ENCODE assay signal across 8 cellular contexts in genomic region chr19:11268783-11269267, GRCh38. TPM values are rescaled to one million over a fixed set of nuclear protein-coding genes. Genes with fewer than 3 reads are reported as not detected.
DNase-seq lines count a peak whose midpoint lies in the region; ATAC-seq and TF ChIP-seq lines count a peak whose summit lies in the region.

No MANE protein-coding gene starts in this region.

- no peaks in the 10 kb centered on the region for H3K9me3 ChIP-seq in testis

- CTCF ChIA-PET in activated CD4-positive, alpha-beta T cell treated with anti-CD3 and anti-CD28 coated beads for 36 hours (lab: Charles Lee): no interaction called here

- intact Hi-C loops in testis (cut with DNase I; ENCODE audit: low total_unique reads): no loop called here
- intact Hi-C loops in activated CD4-positive, alpha-beta T cell treated with anti-CD3 and anti-CD28 coated beads for 36 hours (cut with DNase I, micrococcal nuclease): no loop called here

- no peaks in the 10 kb centered on the region for H3K4me1 Mint-ChIP-seq in activated CD4-positive, alpha-beta T cell treated with anti-CD3 and anti-CD28 coated beads for 36 hours

- H3K4me3 ChIP-seq in testis: no peak overlapping the region

- no peaks in the 10 kb centered on the region for H3K36me3 Mint-ChIP-seq in activated CD4-positive, alpha-beta T cell treated with anti-CD3 and anti-CD28 coated beads for 36 hours (ENCODE audit: low read depth)

- 37 to 44% methylated on average over 6 to 10 of the region's 10 CpGs for WGBS in testis, 2 donors

- no peaks in the 10 kb centered on the region for H3K4me1 ChIP-seq in testis

- peak; percentile 56 for ATAC-seq in left lobe of liver
- no peak for ATAC-seq in HG03175 (IDR thresholded peaks at IDR 0.05; ENCODE audit: unreplicated experiment)
- no peak for ATAC-seq in activated CD4-positive, alpha-beta T cell treated with anti-CD3 and anti-CD28 coated beads for 36 hours

- no peak for TF ChIP-seq CTCF in testis (IDR thresholded peaks at IDR 0.05)

- DNase-seq in MV-4-11 (lab: John Stamatoyannopoulos, UW) (peak; percentile 69), cerebellar cortex (ENCODE audit: low spot score) (peak; percentile 15), left lobe of liver (ENCODE audit: low spot score) (peak; percentile 67), testis (peak; percentile 41), activated gamma-delta T cell (lab: John Stamatoyannopoulos, UW) (no peak)
- no peak for DNase-seq in activated CD4-positive, alpha-beta T cell treated with anti-CD3 and anti-CD28 coated beads for 36 hours
- no peak for DNase-seq in effector CD4-positive, alpha-beta T cell

- no peaks in the 10 kb centered on the region for H3K36me3 ChIP-seq in testis (ENCODE audit: low read depth, missing control alignments)

- peaks cover 43% of the 10 kb centered on the region for H3K27me3 Mint-ChIP-seq in activated CD4-positive, alpha-beta T cell treated with anti-CD3 and anti-CD28 coated beads for 36 hours

- TF ChIP-seq POLR2A in testis (IDR thresholded peaks at IDR 0.05): no peak

- H3K27ac ChIP-seq in testis: peak overlapping the region in 1 of 2 donors; percentile 69

- no peak overlapping the region for H3K4me3 Mint-ChIP-seq in activated CD4-positive, alpha-beta T cell treated with anti-CD3 and anti-CD28 coated beads for 36 hours

- no peaks in the 10 kb centered on the region for H3K9me3 Mint-ChIP-seq in activated CD4-positive, alpha-beta T cell treated with anti-CD3 and anti-CD28 coated beads for 36 hours (ENCODE audit: low read depth)

- POLR2A ChIA-PET in activated CD4-positive, alpha-beta T cell treated with anti-CD3 and anti-CD28 coated beads for 36 hours (lab: Charles Lee): no interaction called here

- H3K27ac Mint-ChIP-seq in activated CD4-positive, alpha-beta T cell treated with anti-CD3 and anti-CD28 coated beads for 36 hours: no peak overlapping the region

- no peaks in the 10 kb centered on the region for H3K27me3 ChIP-seq in testis

RNA-seq across cellular contexts. Expression of gene DOCK6, which starts 6.5 kb away (rescaled TPM):
- total RNA-seq in left lobe of liver (30.0 TPM), testis (10 to 100 TPM; 32.5 to 45.0 TPM)
- 18.4 TPM for polyA plus RNA-seq in testis (ENCODE audit: insufficient read depth, low read depth, low replicate concordance)
- 1 to 10 TPM; 2.8 to 4.6 TPM for total RNA-seq in activated CD4-positive, alpha-beta T cell treated with anti-CD3 and anti-CD28 coated beads for 36 hours

RNA-seq across cellular contexts. Expression of gene TSPAN16, which starts 27.1 kb away (rescaled TPM):
- total RNA-seq in left lobe of liver (not detected), testis (100 to 1,000 TPM in 1 of 2 donors, 10 to 100 TPM in 1; 42.5 to 137 TPM)
- polyA plus RNA-seq in testis (ENCODE audit: insufficient read depth, low read depth, low replicate concordance): 180 TPM
- not detected for total RNA-seq in activated CD4-positive, alpha-beta T cell treated with anti-CD3 and anti-CD28 coated beads for 36 hours

RNA-seq across cellular contexts. Expression of gene ANGPTL8, which starts 29.4 kb away (rescaled TPM):
- total RNA-seq in left lobe of liver (202 TPM), testis (not detected)
- polyA plus RNA-seq in testis (ENCODE audit: insufficient read depth, low read depth, low replicate concordance): not detected
- total RNA-seq in activated CD4-positive, alpha-beta T cell treated with anti-CD3 and anti-CD28 coated beads for 36 hours: not detected

Comparison
In these comparisons a context has a peak if more than half of its experiments do, and no peak if none do; other contexts are left out.
1. DNase-seq: peak in MV-4-11 (single experiment), cerebellar cortex (single experiment), left lobe of liver (single experiment) and testis (single experiment); none in activated CD4-positive, alpha-beta T cell treated with anti-CD3 and anti-CD28 coated beads for 36 hours (single experiment), activated gamma-delta T cell (single experiment) and effector CD4-positive, alpha-beta T cell (single experiment).
2. RNA of gene TSPAN16, which starts 27.1 kb away (total RNA-seq): 42.5 to 137 TPM in testis; not detected in left lobe of liver (single experiment) and not detected in activated CD4-positive, alpha-beta T cell treated with anti-CD3 and anti-CD28 coated beads for 36 hours; every median in the first group is over 10 times any median in the second.
3. RNA of gene ANGPTL8, which starts 29.4 kb away (total RNA-seq): 202 TPM in left lobe of liver (single experiment); not detected in testis and not detected in activated CD4-positive, alpha-beta T cell treated with anti-CD3 and anti-CD28 coated beads for 36 hours; every median in the first group is over 100 times any median in the second.